Comparison of ENCODE assay signal across 20 cellular contexts in genomic region chr2:24175631-24176030, GRCh38. TPM values are rescaled to one million over a fixed set of nuclear protein-coding genes. Genes with fewer than 3 reads are reported as not detected.
A peak's percentile ranks its signal among the peaks of the same experiment; 100 is the strongest.
DNase-seq lines count a peak whose midpoint lies in the region; ATAC-seq and TF ChIP-seq lines count a peak whose summit lies in the region.
"Had no signal": no experiment of that assay in that cellular context is flagged by ENCODE, and none has a peak within 500 bp of the region (broad histone marks: within the 10 kb centered on the region; RNA-seq: fewer than 3 reads in every experiment).

No MANE protein-coding gene starts in this region.

- H3K4me3 Mint-ChIP-seq in naive thymus-derived CD8-positive, alpha-beta T cell = no peak overlapping the region
- H3K4me3 Mint-ChIP-seq: natural killer cell treated with Interleukin-12 subunit alpha and Interleukin-12 subunit beta and Interleukin-15 and Interleukin-18, amount 100 ng/mL, for 72 hours; stimulated activated effector memory CD8-positive, alpha-beta T cell treated with anti-CD3 and anti-CD28 coated beads, Interleukin-12 subunit alpha, Interleukin-12 subunit beta, amount 100 ng/mL, for 72 hours had no signal

- H3K36me3 Mint-ChIP-seq in naive thymus-derived CD8-positive, alpha-beta T cell = peaks cover 0 to 7% (median 6%) of the 10 kb centered on the region in 3 donors
- H3K36me3 Mint-ChIP-seq: natural killer cell treated with Interleukin-12 subunit alpha and Interleukin-12 subunit beta and Interleukin-15 and Interleukin-18, amount 100 ng/mL, for 72 hours; stimulated activated effector memory CD8-positive, alpha-beta T cell treated with anti-CD3 and anti-CD28 coated beads, Interleukin-12 subunit alpha, Interleukin-12 subunit beta, amount 100 ng/mL, for 72 hours had no signal

- no peaks in the 10 kb centered on the region for H3K4me1 Mint-ChIP-seq in naive thymus-derived CD8-positive, alpha-beta T cell
- H3K4me1 Mint-ChIP-seq: stimulated activated effector memory CD8-positive, alpha-beta T cell treated with anti-CD3 and anti-CD28 coated beads, Interleukin-12 subunit alpha, Interleukin-12 subunit beta, amount 100 ng/mL, for 72 hours had no signal

- POLR2A ChIA-PET in RWPE1 (lab: Yijun Ruan, JAX; ENCODE audit: low non-redundant PET) = no interaction called here
- POLR2A ChIA-PET in naive thymus-derived CD8-positive, alpha-beta T cell (lab: Charles Lee) = no interaction called here

- no peaks in the 10 kb centered on the region for H3K36me3 ChIP-seq in stomach smooth muscle (ENCODE audit: control insufficient read depth in 2 of 2, insufficient read depth in 2 of 2, low read length in 2 of 2)
- H3K36me3 ChIP-seq in SJCRH30 = no peaks in the 10 kb centered on the region
- H3K36me3 ChIP-seq: BLaER1 treated with 17β-estradiol and CSF1 and Interleukin-3, amounts not matched to agents 10 nM and 100 nM; gastroesophageal sphincter; pancreas; tibial artery had no signal

- H3K4me3 ChIP-seq in stomach smooth muscle (ENCODE audit: low read length in 2 of 2) = peak overlapping the region; percentile 28 to 40
- H3K4me3 ChIP-seq in SJCRH30 = no peak overlapping the region
- H3K4me3 ChIP-seq: BLaER1 treated with 17β-estradiol and CSF1 and Interleukin-3, amounts not matched to agents 10 nM and 100 nM; pancreas; tibial artery had no signal

- H3K27me3 ChIP-seq in stomach smooth muscle (ENCODE audit: control insufficient read depth in 1 of 2, insufficient read depth in 2 of 2, low read length in 2 of 2) (no peaks in the 10 kb centered on the region), SJCRH30 (no peaks in the 10 kb centered on the region)
- H3K27me3 ChIP-seq: BLaER1 treated with 17β-estradiol and CSF1 and Interleukin-3, amounts not matched to agents 10 nM and 100 nM; pancreas; tibial artery had no signal

- H3K9me3 Mint-ChIP-seq in naive thymus-derived CD8-positive, alpha-beta T cell = peaks cover 0 to 2% (median 0%) of the 10 kb centered on the region in 9 donors
- H3K9me3 Mint-ChIP-seq: activated naive CD4-positive, alpha-beta T cell treated with anti-CD3 and anti-CD28 coated beads, Interleukin-2, amount 50 U/mL, for 72 hours; natural killer cell treated with Interleukin-12 subunit alpha and Interleukin-12 subunit beta and Interleukin-15 and Interleukin-18, amount 100 ng/mL, for 72 hours; stimulated activated effector memory CD8-positive, alpha-beta T cell treated with anti-CD3 and anti-CD28 coated beads, Interleukin-12 subunit alpha, Interleukin-12 subunit beta, amount 100 ng/mL, for 72 hours had no signal

- CTCF ChIA-PET in RWPE1 (lab: Yijun Ruan, JAX) = no interaction called here

- peaks cover 2 to 16% (median 5%) of the 10 kb centered on the region in 5 donors for H3K27me3 Mint-ChIP-seq in naive thymus-derived CD8-positive, alpha-beta T cell

- no peak overlapping the region for H3K27ac ChIP-seq in RWPE1
- H3K27ac ChIP-seq in stomach smooth muscle (ENCODE audit: low read length) = peak overlapping the region; percentile 58
- H3K27ac ChIP-seq in SJCRH30 = no peak overlapping the region
- H3K27ac ChIP-seq: BLaER1 treated with 17β-estradiol and CSF1 and Interleukin-3, amounts not matched to agents 10 nM and 100 nM; pancreas; tibial artery had no signal

- no peak for TF ChIP-seq CTCF in RWPE1 (conservative IDR thresholded peaks at IDR 0.05; ENCODE audit: low read depth)

- no peak for ATAC-seq in naive thymus-derived CD8-positive, alpha-beta T cell
- ATAC-seq: activated naive CD4-positive, alpha-beta T cell treated with anti-CD3 and anti-CD28 coated beads, Interleukin-2, amount 50 U/mL, for 72 hours; gastroesophageal sphincter; natural killer cell treated with Interleukin-12 subunit alpha and Interleukin-12 subunit beta and Interleukin-15 and Interleukin-18, amount 100 ng/mL, for 72 hours; sciatic nerve; stimulated activated effector memory CD8-positive, alpha-beta T cell treated with anti-CD3 and anti-CD28 coated beads, Interleukin-12 subunit alpha, Interleukin-12 subunit beta, amount 100 ng/mL, for 72 hours had no signal

- DNase-seq in AG20443 (ENCODE audit: low spot score) (peak; percentile 79), RWPE1 (ENCODE audit: low spot score) (peak; percentile 26), fibroblast of gingiva (ENCODE audit: low read depth) (peak; percentile 40), GF-D8 (lab: John Stamatoyannopoulos, UW) (no peak), SJCRH30 (no peak)
- DNase-seq in naive thymus-derived CD8-positive, alpha-beta T cell = no peak
- DNase-seq: activated CD4-positive, alpha-beta T cell treated with anti-CD3 and anti-CD28 coated beads for 4 hours; cortex of kidney; NCI-H2171 treated with DMSO at 0.1 percent for 48 hours; NCI-H526 treated with DMSO at 0.1 percent for 48 hours; pancreas; tibial artery had no signal

- no peaks in the 10 kb centered on the region for H3K9me3 ChIP-seq in stomach smooth muscle (ENCODE audit: control insufficient read depth in 2 of 2, low read length in 2 of 2)
- no peaks in the 10 kb centered on the region for H3K9me3 ChIP-seq in SJCRH30 (replicated peaks)
- H3K9me3 ChIP-seq: pancreas, tibial artery had no signal

- no peak overlapping the region for H3K9ac ChIP-seq in stomach smooth muscle (ENCODE audit: low read length in 2 of 2)
- H3K9ac ChIP-seq: BLaER1 treated with 17β-estradiol and CSF1 and Interleukin-3, amounts not matched to agents 10 nM and 100 nM had no signal

- no peak overlapping the region for H3K27ac Mint-ChIP-seq in naive thymus-derived CD8-positive, alpha-beta T cell
- H3K27ac Mint-ChIP-seq: activated naive CD4-positive, alpha-beta T cell treated with anti-CD3 and anti-CD28 coated beads, Interleukin-2, amount 50 U/mL, for 72 hours; natural killer cell treated with Interleukin-12 subunit alpha and Interleukin-12 subunit beta and Interleukin-15 and Interleukin-18, amount 100 ng/mL, for 72 hours; stimulated activated effector memory CD8-positive, alpha-beta T cell treated with anti-CD3 and anti-CD28 coated beads, Interleukin-12 subunit alpha, Interleukin-12 subunit beta, amount 100 ng/mL, for 72 hours had no signal

- H3K4me1 ChIP-seq in stomach smooth muscle (ENCODE audit: control insufficient read depth, insufficient read depth, low read length) (no peaks in the 10 kb centered on the region), SJCRH30 (peaks cover 7% of the 10 kb centered on the region; the same call in 1 of the 2 replicates)
- H3K4me1 ChIP-seq: gastroesophageal sphincter, pancreas, tibial artery had no signal

RNA-seq across cellular contexts. Expression of gene FAM228A, which starts 0.8 kb away (rescaled TPM):
- total RNA-seq in naive thymus-derived CD8-positive, alpha-beta T cell = 1 to 10 TPM in 1 of 2 experiments, under 1 TPM in 1; 0.26 to 1.2 TPM
- polyA plus RNA-seq in naive thymus-derived CD8-positive, alpha-beta T cell = under 1 TPM in 1 of 3 donors, not detected in 2; 0.14 TPM
- not detected in 2 replicates for total RNA-seq in SJCRH30 (2014; rRNA removed; shearing (Covaris generic))

RNA-seq across cellular contexts. Expression of gene FAM228B, which starts 52.4 kb away (rescaled TPM):
- 10 to 100 TPM; 25.1 to 28.5 TPM for total RNA-seq in naive thymus-derived CD8-positive, alpha-beta T cell
- polyA plus RNA-seq in naive thymus-derived CD8-positive, alpha-beta T cell = 1 to 10 TPM; 6.5 to 8.7 (median 7.5) TPM
- total RNA-seq in SJCRH30 (2014; rRNA removed; shearing (Covaris generic)) = 2.2 and 2.5 TPM in 2 replicates

RNA-seq across cellular contexts. Expression of gene PFN4, which starts 52.5 kb away (rescaled TPM):
- total RNA-seq in naive thymus-derived CD8-positive, alpha-beta T cell = not detected
- not detected for polyA plus RNA-seq in naive thymus-derived CD8-positive, alpha-beta T cell
- 0.53 and 0.81 TPM in 2 replicates for total RNA-seq in SJCRH30 (2014; rRNA removed; shearing (Covaris generic))
- total RNA-seq: activated naive CD4-positive, alpha-beta T cell treated with anti-CD3 and anti-CD28 coated beads, Interleukin-2, amount 50 U/mL, for 72 hours; mesenteric fat pad had no signal

Comparison
In these comparisons a context has a peak if more than half of its experiments do, and no peak if none do; other contexts are left out.
1. DNase-seq: peak in AG20443 (single experiment), RWPE1 (single experiment) and fibroblast of gingiva (single experiment); none in naive thymus-derived CD8-positive, alpha-beta T cell (0 of 10), GF-D8 (single experiment) and SJCRH30 (0 of 2).